Comparison of ENCODE assay signal across 8 cellular contexts in the genomic region with DNA sequence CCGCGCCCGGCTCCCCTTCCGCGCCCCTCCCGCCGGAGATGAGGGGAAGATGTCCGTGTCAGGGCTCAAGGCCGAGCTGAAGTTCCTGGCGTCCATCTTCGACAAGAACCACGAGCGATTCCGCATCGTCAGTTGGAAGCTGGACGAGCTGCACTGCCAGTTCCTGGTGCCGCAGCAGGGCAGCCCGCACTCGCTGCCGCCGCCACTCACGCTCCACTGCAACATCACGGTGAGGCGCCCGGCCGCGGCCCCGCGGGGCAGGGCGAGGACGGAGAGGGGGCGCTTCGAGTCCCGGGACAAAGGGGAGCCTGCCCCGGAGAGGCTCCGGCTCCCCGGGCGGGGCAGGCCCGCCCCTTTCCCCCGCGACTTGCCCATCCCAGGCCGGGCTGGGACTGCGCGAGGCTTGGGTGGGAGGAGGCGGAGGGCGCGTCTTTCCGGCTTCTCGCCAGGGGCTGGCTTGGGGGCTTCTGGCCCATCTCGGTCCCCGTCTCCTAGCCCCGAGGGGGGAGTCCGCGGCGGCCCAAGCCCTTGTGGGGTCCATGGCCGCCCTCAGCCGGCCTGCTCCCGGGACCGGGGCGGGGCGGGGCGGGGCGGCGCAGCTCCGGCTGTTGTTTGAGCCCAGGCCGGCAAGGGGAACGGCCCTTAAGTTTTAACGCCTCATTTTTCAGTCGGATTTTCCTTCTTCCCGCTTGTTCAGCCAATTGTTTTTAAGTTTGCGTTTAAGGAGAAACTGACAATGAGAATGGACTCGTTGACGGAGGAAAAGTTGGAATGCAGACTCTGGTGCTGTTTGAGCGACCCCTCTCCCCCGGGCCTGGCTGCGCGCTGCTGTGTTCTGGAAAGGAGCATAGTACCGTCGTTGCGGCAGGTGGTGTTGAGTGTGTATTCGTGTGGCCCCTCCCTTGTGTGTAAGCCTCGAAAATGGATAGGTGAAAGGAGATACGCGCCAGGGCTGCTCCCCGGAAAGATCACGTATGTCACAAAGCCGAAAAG. TPM values are rescaled to one million over a fixed set of nuclear protein-coding genes. Genes with fewer than 3 reads are reported as not detected.
DNase-seq lines count a peak whose midpoint lies in the region; ATAC-seq and TF ChIP-seq lines count a peak whose summit lies in the region.

No MANE protein-coding gene starts in this region.

- peak; percentile 30 for ATAC-seq in GM19043 (IDR thresholded peaks at IDR 0.05; ENCODE audit: low read depth, unreplicated experiment)
- peak; percentile 60 for ATAC-seq in HG03432 (IDR thresholded peaks at IDR 0.05; ENCODE audit: unreplicated experiment)
- peak; percentile 74 for ATAC-seq in activated T-helper 17 cell treated with anti-CD3 and anti-CD28 coated beads, Interleukin-2, amount 50 U/mL, for 72 hours (replicated peaks)
- ATAC-seq in naive B cell (ENCODE audit: low read depth in 2 of 2): peak; percentile 51 to 52

- H3K36me3 ChIP-seq in PC-9 (ENCODE audit: low read depth) (no peaks in the 10 kb centered on the region), fibroblast of lung (ENCODE audit: control insufficient read depth, insufficient read depth, low read length) (no peaks in the 10 kb centered on the region)

- H3K4me1 ChIP-seq in PC-9 (replicated peaks; ENCODE audit: insufficient read depth) (peaks cover 13% of the 10 kb centered on the region), fibroblast of lung (ENCODE audit: control insufficient read depth, extremely low read depth, insufficient read depth, low read length) (peaks cover 7% of the 10 kb centered on the region)

- peak overlapping the region; percentile 97 for H3K4me2 ChIP-seq in PC-9
- H3K4me2 ChIP-seq in fibroblast of lung (ENCODE audit: extremely low read depth, insufficient read depth, low read length): peak overlapping the region; percentile 80

- POLR2A ChIA-PET in PC-9 (lab: Charles Lee; ENCODE audit: unreplicated experiment): interaction anchor here (0.7 kb wide), 2 partner anchors 34 to 231 kb away, joined by 4 to 8 read pairs; no protein-coding TSS in a partner anchor

- BruUV-seq in PC-9 (replicated peaks; lab: Mats Ljungman, UMichigan): TSS peak; percentile 68

- H3K9me3 ChIP-seq in PC-9 (ENCODE audit: insufficient read depth, low read depth) (no peaks in the 10 kb centered on the region), fibroblast of lung (ENCODE audit: control insufficient read depth, insufficient read depth, low read depth, low read length) (no peaks in the 10 kb centered on the region)

- H3K79me2 ChIP-seq in PC-9 (ENCODE audit: low read depth) (peaks cover 43% of the 10 kb centered on the region), fibroblast of lung (ENCODE audit: control insufficient read depth, insufficient read depth, low read length) (peaks cover 43% of the 10 kb centered on the region)

- H3K4me3 ChIP-seq in PC-9 (peak overlapping the region; percentile 83), fibroblast of lung (replicated peaks in 1 of 4; ENCODE audit: control extremely low read depth in 1 of 4, insufficient read depth in 1 of 4, low read depth in 3 of 4, low read length in 4 of 4) (peak overlapping the region; percentile 88 to 97 (median 93))

- intact Hi-C loops in PC-9 (cut with micrococcal nuclease; ENCODE audit: unreplicated experiment): no loop called here

- H2AFZ ChIP-seq in PC-9 (peak overlapping the region; percentile 93), fibroblast of lung (ENCODE audit: low read length) (peak overlapping the region; percentile 87)

- CTCF ChIA-PET in PC-9 (lab: Charles Lee): interaction anchor here (0.6 to 1.2 kb wide), 2 partner anchors 23 to 35 kb away, joined by 3 to 4 read pairs; no protein-coding TSS in a partner anchor

- peaks cover 18% of the 10 kb centered on the region for H3K36me3 Mint-ChIP-seq in activated T-helper 17 cell treated with anti-CD3 and anti-CD28 coated beads, Interleukin-2, amount 50 U/mL, for 72 hours (ENCODE audit: low read depth)
- H3K36me3 Mint-ChIP-seq in naive B cell: no peaks in the 10 kb centered on the region
- H3K36me3 Mint-ChIP-seq in stimulated activated naive CD8-positive, alpha-beta T cell treated with anti-CD3 and anti-CD28 coated beads, Interleukin-15, Interleukin-2, amounts not matched to agents 100 ng/mL and 50 ng/mL, for 24 hours (ENCODE audit: low read depth): peaks cover 22% of the 10 kb centered on the region

- TF ChIP-seq CTCF in PC-9 (conservative IDR thresholded peaks at IDR 0.05) (no peak), fibroblast of lung (conservative IDR thresholded peaks at IDR 0.05 in 1 of 2, IDR thresholded peaks at IDR 0.05 in 1 of 2; ENCODE audit: low read depth in 1 of 2, low read length in 2 of 2) (no peak)

- H3K27ac ChIP-seq in PC-9 (no peak overlapping the region), fibroblast of lung (ENCODE audit: insufficient read depth, low read length) (peak overlapping the region; percentile 84)

- peak; percentile 85 for DNase-seq in AG08396 (ENCODE audit: low spot score)
- peak in 1 of 2 experiments; percentile 64 for DNase-seq in PC-9
- peak; percentile 56 to 58 for DNase-seq in fibroblast of lung (ENCODE audit: low read depth in 2 of 2)
- DNase-seq in naive B cell: peak; percentile 54

- H3K27me3 ChIP-seq in PC-9 (ENCODE audit: insufficient read depth, low read depth) (no peaks in the 10 kb centered on the region), fibroblast of lung (ENCODE audit: control insufficient read depth, insufficient read depth, low read length) (no peaks in the 10 kb centered on the region)

- H3K4me3 Mint-ChIP-seq in activated T-helper 17 cell treated with anti-CD3 and anti-CD28 coated beads, Interleukin-2, amount 50 U/mL, for 72 hours: peak overlapping the region; percentile 82
- peak overlapping the region; percentile 83 to 98 (median 92) for H3K4me3 Mint-ChIP-seq in naive B cell
- H3K4me3 Mint-ChIP-seq in stimulated activated naive CD8-positive, alpha-beta T cell treated with anti-CD3 and anti-CD28 coated beads, Interleukin-15, Interleukin-2, amounts not matched to agents 100 ng/mL and 50 ng/mL, for 24 hours: peak overlapping the region; percentile 89

- peak overlapping the region; percentile 48 for H3K27ac Mint-ChIP-seq in activated T-helper 17 cell treated with anti-CD3 and anti-CD28 coated beads, Interleukin-2, amount 50 U/mL, for 72 hours
- H3K27ac Mint-ChIP-seq in naive B cell: peak overlapping the region; percentile 85 to 96 (median 90)
- peak overlapping the region; percentile 86 for H3K27ac Mint-ChIP-seq in stimulated activated naive CD8-positive, alpha-beta T cell treated with anti-CD3 and anti-CD28 coated beads, Interleukin-15, Interleukin-2, amounts not matched to agents 100 ng/mL and 50 ng/mL, for 24 hours

- H3F3A ChIP-seq in PC-9 (ENCODE audit: insufficient read depth, low read depth): peaks cover 8% of the 10 kb centered on the region; the same call in 1 of the 2 replicates

- peaks cover 4% of the 10 kb centered on the region for H3K27me3 Mint-ChIP-seq in activated T-helper 17 cell treated with anti-CD3 and anti-CD28 coated beads, Interleukin-2, amount 50 U/mL, for 72 hours
- H3K27me3 Mint-ChIP-seq in naive B cell: no peaks in the 10 kb centered on the region
- H3K27me3 Mint-ChIP-seq in stimulated activated naive CD8-positive, alpha-beta T cell treated with anti-CD3 and anti-CD28 coated beads, Interleukin-15, Interleukin-2, amounts not matched to agents 100 ng/mL and 50 ng/mL, for 24 hours: peaks cover 13% of the 10 kb centered on the region

- H3K9ac ChIP-seq in fibroblast of lung (ENCODE audit: insufficient read depth, low read length): peak overlapping the region; percentile 91

- H3K9me2 ChIP-seq in PC-9 (ENCODE audit: insufficient read depth): no peaks in the 10 kb centered on the region

- peaks cover 38% of the 10 kb centered on the region for H3K4me1 Mint-ChIP-seq in activated T-helper 17 cell treated with anti-CD3 and anti-CD28 coated beads, Interleukin-2, amount 50 U/mL, for 72 hours
- H3K4me1 Mint-ChIP-seq in naive B cell: peaks cover 27 to 48% (median 30%) of the 10 kb centered on the region in 3 donors
- peaks cover 49% of the 10 kb centered on the region for H3K4me1 Mint-ChIP-seq in stimulated activated naive CD8-positive, alpha-beta T cell treated with anti-CD3 and anti-CD28 coated beads, Interleukin-15, Interleukin-2, amounts not matched to agents 100 ng/mL and 50 ng/mL, for 24 hours (ENCODE audit: low read depth)

- H3K9me3 Mint-ChIP-seq in activated T-helper 17 cell treated with anti-CD3 and anti-CD28 coated beads, Interleukin-2, amount 50 U/mL, for 72 hours: no peaks in the 10 kb centered on the region
- H3K9me3 Mint-ChIP-seq in naive B cell: no peaks in the 10 kb centered on the region
- H3K9me3 Mint-ChIP-seq in stimulated activated naive CD8-positive, alpha-beta T cell treated with anti-CD3 and anti-CD28 coated beads, Interleukin-15, Interleukin-2, amounts not matched to agents 100 ng/mL and 50 ng/mL, for 24 hours: no peaks in the 10 kb centered on the region

- H4K20me1 ChIP-seq in PC-9 (ENCODE audit: insufficient read depth) (no peaks in the 10 kb centered on the region), fibroblast of lung (ENCODE audit: control insufficient read depth, extremely low read depth, insufficient read depth, low read length) (no peaks in the 10 kb centered on the region)

RNA-seq across cellular contexts. Expression of a gene that starts 0.7 kb away (rescaled TPM):
- 15.6 and 20.0 TPM in 2 replicates for total RNA-seq in PC-9 (2021)
- total RNA-seq in activated T-helper 17 cell treated with anti-CD3 and anti-CD28 coated beads, Interleukin-2, amount 50 U/mL, for 72 hours: 10 to 100 TPM; 17.0 to 26.1 TPM
- total RNA-seq in fibroblast of lung: 55.7 and 62.6 TPM in 2 replicates
- 38.7 and 55.7 TPM in 2 replicates for polyA plus RNA-seq in fibroblast of lung
- 29.4 and 34.8 TPM in 2 replicates for polyA plus RNA-seq in fibroblast of lung (2012)
- polyA minus RNA-seq in fibroblast of lung (ENCODE audit: low replicate concordance): 2.4 and 8.5 TPM in 2 replicates
- 10 to 100 TPM; 10.9 to 18.1 (median 13.4) TPM for polyA plus RNA-seq in naive B cell (ENCODE audit: low read depth in 6 of 6)

RNA-seq across cellular contexts. Expression of a gene that starts 59.8 kb away (rescaled TPM):
- total RNA-seq in PC-9 (2021): 37.5 and 47.9 TPM in 2 replicates
- 10 to 100 TPM; 36.8 to 55.1 TPM for total RNA-seq in activated T-helper 17 cell treated with anti-CD3 and anti-CD28 coated beads, Interleukin-2, amount 50 U/mL, for 72 hours
- total RNA-seq in fibroblast of lung: 46.2 and 75.6 TPM in 2 replicates
- polyA plus RNA-seq in fibroblast of lung: 27.0 and 29.9 TPM in 2 replicates
- polyA plus RNA-seq in fibroblast of lung (2012): 35.0 and 48.5 TPM in 2 replicates
- polyA minus RNA-seq in fibroblast of lung (ENCODE audit: low replicate concordance): 14.5 and 25.4 TPM in 2 replicates
- 10 to 100 TPM in 5 of 6 donors, 1 to 10 TPM in 1; 6.6 to 18.8 (median 16.4) TPM for polyA plus RNA-seq in naive B cell (ENCODE audit: low read depth in 6 of 6)
